12 cellular contexts compared by ENCODE assay signal in genomic region chr14:77194706-77195105, GRCh38. TPM values are rescaled to one million over a fixed set of nuclear protein-coding genes. Genes with fewer than 3 reads are reported as not detected.
"Had no signal": no experiment of that assay in that cellular context is flagged by ENCODE, and none has a peak within 500 bp of the region (broad histone marks: within the 10 kb centered on the region; RNA-seq: fewer than 3 reads in every experiment).

No MANE protein-coding gene starts in this region.

- H3K27ac ChIP-seq: GM23248, HL-60 had no signal

- DNase-seq: GM23248, GOT3, H7, HFFc6, KG1 had no signal

- H3K4me1 ChIP-seq: HAP-1 had no signal

- H3K9me3 ChIP-seq: HAP-1 had no signal

- H3K4me3 ChIP-seq: GM23248, HAP-1 had no signal

- FAIRE-seq: HepG2 had no signal

- ATAC-seq: HCT116, HepG2 had no signal

- H2AFZ ChIP-seq: GM23248 had no signal

- H3K9ac ChIP-seq: GM23248 had no signal

- H3K36me3 ChIP-seq: HAP-1 had no signal

RNA-seq across cellular contexts. Expression of gene TMEM63C, which starts 13.1 kb away (rescaled TPM):
- total RNA-seq: GM23248, HT1080 had no signal
- polyA plus RNA-seq: GM23248 had no signal

RNA-seq across cellular contexts. Expression of gene ZDHHC22, which starts 53.1 kb away (rescaled TPM):
- total RNA-seq: GM23248, H4, HepG2, HFFc6 had no signal
- polyA plus RNA-seq: GM23248, HepG2, IgD-negative memory B cell had no signal
